ENCODE assay signal across 8 cellular contexts in the genomic region with DNA sequence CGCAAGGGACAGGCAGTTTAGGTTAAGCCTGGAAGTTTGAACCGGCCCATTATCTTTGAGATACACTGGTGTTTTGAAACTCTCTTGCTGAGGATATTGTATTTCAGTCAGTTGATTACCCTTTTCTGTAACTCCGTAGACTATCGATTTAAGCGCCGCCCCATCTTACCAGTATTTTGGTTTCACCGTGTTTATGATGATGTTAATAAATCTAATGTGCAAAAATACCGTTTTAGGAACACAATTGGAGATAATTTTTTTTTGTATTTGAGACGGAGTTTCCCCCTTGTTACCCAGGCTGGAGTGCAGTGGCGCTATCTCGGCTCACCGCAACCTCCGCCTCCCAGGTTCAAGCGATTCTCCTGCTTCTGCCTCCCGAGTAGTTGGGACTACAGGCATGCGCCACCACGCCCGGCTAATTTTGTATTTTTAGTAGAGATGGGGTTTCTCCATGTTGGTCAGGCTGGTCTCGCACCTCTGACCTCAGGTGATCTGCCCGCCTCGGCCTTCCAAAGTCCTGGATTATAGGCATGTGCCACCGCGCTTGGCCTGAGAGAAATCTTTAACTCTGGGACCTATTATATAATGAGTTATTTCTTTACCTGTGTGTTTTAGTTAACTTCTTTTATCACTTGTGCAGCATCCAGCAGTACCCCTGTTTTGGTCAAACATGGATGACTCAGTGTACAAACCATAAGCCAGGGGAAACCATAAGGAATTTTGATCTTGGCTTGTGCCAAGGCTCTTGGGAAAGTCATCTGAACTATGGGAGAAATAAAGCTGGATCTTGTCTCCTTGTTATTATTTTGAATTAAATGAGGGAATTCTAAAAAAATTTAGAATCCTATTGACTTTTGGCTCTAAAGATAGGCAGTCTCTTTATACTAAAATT. TPM values are rescaled to one million over a fixed set of nuclear protein-coding genes. Genes with fewer than 3 reads are reported as not detected.
DNase-seq lines count a peak whose midpoint lies in the region; ATAC-seq, FAIRE-seq and TF ChIP-seq lines count a peak whose summit lies in the region.

No MANE protein-coding gene starts in this region.

- POLR2A ChIA-PET in PC-3 (lab: Charles Lee; ENCODE audit: unreplicated experiment) = interaction anchor here (0.6 to 0.7 kb wide), 2 partner anchors 28 to 45 kb away, joined by 3 read pairs; no protein-coding TSS in a partner anchor
- POLR2A ChIA-PET in naive thymus-derived CD8-positive, alpha-beta T cell (lab: Charles Lee) = interaction anchor here (1.7 kb wide), 1 partner anchor 117 kb away, joined by 7 read pairs; a partner anchor contains a TSS

- peaks cover 29% of the 10 kb centered on the region for H3K4me1 ChIP-seq in PC-3 (ENCODE audit: insufficient read depth, low read length)
- H3K4me1 ChIP-seq in effector memory CD4-positive, alpha-beta T cell (ENCODE audit: control insufficient read depth, insufficient read depth, low read length, poor library complexity, severe bottlenecking) = peaks cover 7% of the 10 kb centered on the region

- peak overlapping the region; percentile 89 to 97 (median 92) for H3K4me3 Mint-ChIP-seq in naive thymus-derived CD8-positive, alpha-beta T cell

- no peak for TF ChIP-seq CTCF in PC-3 (conservative IDR thresholded peaks at IDR 0.05; ENCODE audit: low read depth, low read length)

- ATAC-seq in PC-3 = peak; percentile 8
- ATAC-seq in naive thymus-derived CD8-positive, alpha-beta T cell = no peak
- ATAC-seq in GM19023 (IDR thresholded peaks at IDR 0.05; ENCODE audit: unreplicated experiment) = no peak
- no peak for ATAC-seq in HG02678 (IDR thresholded peaks at IDR 0.05; ENCODE audit: unreplicated experiment)

- H3K27me3 Mint-ChIP-seq in naive thymus-derived CD8-positive, alpha-beta T cell = no peaks in the 10 kb centered on the region

- H4K20me1 ChIP-seq in PC-3 (ENCODE audit: low read length) = peaks cover 19% of the 10 kb centered on the region

- H3K27me3 ChIP-seq in PC-3 (ENCODE audit: low read length) = no peaks in the 10 kb centered on the region
- H3K27me3 ChIP-seq in effector memory CD4-positive, alpha-beta T cell (replicated peaks; ENCODE audit: control insufficient read depth, insufficient read depth, low read length, poor library complexity, severe bottlenecking) = no peaks in the 10 kb centered on the region

- intact Hi-C loops in PC-3 (cut with micrococcal nuclease) = loop anchor here (5.0 kb wide), 1 partner anchor 126 kb away; a partner anchor contains a TSS

- peaks cover 13 to 45% (median 42%) of the 10 kb centered on the region in 4 donors for H3K4me1 Mint-ChIP-seq in naive thymus-derived CD8-positive, alpha-beta T cell

- BruUV-seq in PC-3 (replicated peaks; lab: Mats Ljungman, UMichigan) = no TSS peak

- H3K9me2 ChIP-seq in PC-3 (replicated peaks; ENCODE audit: low read length) = no peaks in the 10 kb centered on the region

- H3K9me3 Mint-ChIP-seq in naive thymus-derived CD8-positive, alpha-beta T cell = no peaks in the 10 kb centered on the region

- CTCF ChIA-PET in PC-3 (lab: Charles Lee) = no interaction called here

- no peak for DNase-seq in GM12891 (ENCODE audit: insufficient read length, low spot score)
- DNase-seq in PC-3 = peak; percentile 65
- no peak for DNase-seq in effector memory CD4-positive, alpha-beta T cell
- DNase-seq in naive thymus-derived CD8-positive, alpha-beta T cell = peak in 1 of 10 donors; percentile 2
- no peak for DNase-seq in globus pallidus (ENCODE audit: low spot score)
- no peak for DNase-seq in NCI-H446 treated with DMSO at 0.1 percent for 48 hours (lab: John Stamatoyannopoulos, UW)

- peak overlapping the region; percentile 0; the same call in 1 of the 2 replicates for H3K27ac ChIP-seq in PC-3 (ENCODE audit: low read length)
- peak overlapping the region; percentile 94 for H3K27ac ChIP-seq in effector memory CD4-positive, alpha-beta T cell (ENCODE audit: insufficient read depth, low read length, poor library complexity, severe bottlenecking)

- H3K36me3 Mint-ChIP-seq in naive thymus-derived CD8-positive, alpha-beta T cell = peaks cover 0 to 16% (median 0%) of the 10 kb centered on the region in 3 donors

- H3K9ac ChIP-seq in PC-3 (ENCODE audit: low read length) = peak overlapping the region; percentile 70

- TF ChIP-seq POLR2A in GM12891 (IDR thresholded peaks at IDR 0.05; ENCODE audit: low read depth, low read length) = no peak

- H3K4me3 ChIP-seq in PC-3 (ENCODE audit: low read length) = peak overlapping the region; percentile 85
- peak overlapping the region; percentile 79 for H3K4me3 ChIP-seq in effector memory CD4-positive, alpha-beta T cell (ENCODE audit: insufficient read depth, low read depth, low read length, poor library complexity, severe bottlenecking)

- no peaks in the 10 kb centered on the region for H3K36me3 ChIP-seq in PC-3 (ENCODE audit: low read depth, low read length)
- no peaks in the 10 kb centered on the region for H3K36me3 ChIP-seq in effector memory CD4-positive, alpha-beta T cell (ENCODE audit: control insufficient read depth, insufficient read depth, low read length)

- no peak overlapping the region for H2AFZ ChIP-seq in PC-3 (ENCODE audit: low read length)

- H3K4me2 ChIP-seq in PC-3 (ENCODE audit: low read length) = peak overlapping the region; percentile 86

- FAIRE-seq in GM12891 (lab: Jason Lieb, UNC) = peak; percentile 72

- H3K79me2 ChIP-seq in PC-3 (ENCODE audit: low read length) = peaks cover 57% of the 10 kb centered on the region

- peak overlapping the region; percentile 93 to 98 (median 96) for H3K27ac Mint-ChIP-seq in naive thymus-derived CD8-positive, alpha-beta T cell

- no peaks in the 10 kb centered on the region for H3K9me3 ChIP-seq in PC-3 (ENCODE audit: low read length)
- no peaks in the 10 kb centered on the region for H3K9me3 ChIP-seq in effector memory CD4-positive, alpha-beta T cell (ENCODE audit: control insufficient read depth, low read length)

- peaks cover 4% of the 10 kb centered on the region for H3F3A ChIP-seq in PC-3 (ENCODE audit: low read length, unreplicated experiment)

TF ChIP-seq in GM12891, 5 proteins besides CTCF, POLR2A, EP300 and RAD21:
- TF ChIP-seq TAF1 (IDR thresholded peaks at IDR 0.05; ENCODE audit: low read depth, low read length) (no peak), SPI1 (IDR thresholded peaks at IDR 0.05; ENCODE audit: low read depth, low read length) (no peak), POLR2AphosphoS5 (IDR thresholded peaks at IDR 0.05; ENCODE audit: low read depth, low read length) (no peak), POU2F2 (IDR thresholded peaks at IDR 0.05; ENCODE audit: low read depth, low read length) (no peak)
TF ChIP-seq in GM12891: peak in this region for 0.

RNA-seq across cellular contexts. Expression of a gene that starts 23.7 kb away (rescaled TPM):
- polyA plus RNA-seq in GM12891 (2012; ENCODE audit: low read depth, missing spikeins) = 5.2 TPM
- total RNA-seq in PC-3 (2014; rRNA removed) = 12.8 and 13.1 TPM in 2 replicates
- total RNA-seq in naive thymus-derived CD8-positive, alpha-beta T cell = 10 to 100 TPM; 24.8 to 25.0 TPM
- 10 to 100 TPM in 1 of 3 donors, 1 to 10 TPM in 2; 7.0 to 11.7 (median 9.0) TPM for polyA plus RNA-seq in naive thymus-derived CD8-positive, alpha-beta T cell
